2 cellular contexts compared by ENCODE assay signal in genomic region chr17:50875074-50875473, GRCh38.
TF ChIP-seq lines count a peak whose summit lies in the region.

No MANE protein-coding gene starts in this region.

TF ChIP-seq in HepG2, 621 proteins besides CTCF, POLR2A, EP300 and RAD21:
- no peak for TF ChIP-seq ARNT (IDR thresholded peaks at IDR 0.05)
- peak; percentile 92 for TF ChIP-seq HNRNPK (IDR thresholded peaks at IDR 0.05; ENCODE audit: low read depth, low read length, poor library complexity, severe bottlenecking)
- TF ChIP-seq ZNF333 (CRISPR knock-in tag; IDR thresholded peaks at IDR 0.05; ENCODE audit: borderline replicate concordance), result no peak
- no peak for TF ChIP-seq XBP1 (CRISPR knock-in tag; IDR thresholded peaks at IDR 0.05)
- TF ChIP-seq ZNF44 (CRISPR knock-in tag; IDR thresholded peaks at IDR 0.05), result no peak
- no peak for TF ChIP-seq ZNF605 (CRISPR knock-in tag; IDR thresholded peaks at IDR 0.05)
- TF ChIP-seq PCBP1 (IDR thresholded peaks at IDR 0.05; ENCODE audit: borderline replicate concordance, low read depth, low read length), result 0 out of 2 replicates have a peak, but pooled peaks have one; percentile 53
- TF ChIP-seq, protein P1, sequence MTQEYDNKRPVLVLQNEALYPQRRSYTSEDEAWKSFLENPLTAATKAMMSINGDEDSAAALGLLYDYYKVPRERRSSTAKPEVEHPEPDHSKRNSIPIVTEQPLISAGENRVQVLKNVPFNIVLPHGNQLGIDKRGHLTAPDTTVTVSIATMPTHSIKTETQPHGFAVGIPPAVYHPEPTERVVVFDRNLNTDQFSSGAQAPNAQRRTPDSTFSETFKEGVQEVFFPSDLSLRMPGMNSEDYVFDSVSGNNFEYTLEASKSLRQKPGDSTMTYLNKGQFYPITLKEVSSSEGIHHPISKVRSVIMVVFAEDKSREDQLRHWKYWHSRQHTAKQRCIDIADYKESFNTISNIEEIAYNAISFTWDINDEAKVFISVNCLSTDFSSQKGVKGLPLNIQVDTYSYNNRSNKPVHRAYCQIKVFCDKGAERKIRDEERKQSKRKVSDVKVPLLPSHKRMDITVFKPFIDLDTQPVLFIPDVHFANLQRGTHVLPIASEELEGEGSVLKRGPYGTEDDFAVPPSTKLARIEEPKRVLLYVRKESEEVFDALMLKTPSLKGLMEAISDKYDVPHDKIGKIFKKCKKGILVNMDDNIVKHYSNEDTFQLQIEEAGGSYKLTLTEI (CRISPR knock-in tag; conservative IDR thresholded peaks at IDR 0.05), result no peak
- TF ChIP-seq AHR (CRISPR knock-in tag; IDR thresholded peaks at IDR 0.05), result no peak
- no peak for TF ChIP-seq ZFP36L1 (CRISPR knock-in tag; IDR thresholded peaks at IDR 0.05)
- TF ChIP-seq ZNF260 (CRISPR knock-in tag; IDR thresholded peaks at IDR 0.05; ENCODE audit: borderline replicate concordance, low read depth), result no peak
- no peak for TF ChIP-seq ZNF264 (CRISPR knock-in tag; IDR thresholded peaks at IDR 0.05)
- TF ChIP-seq ZKSCAN5 (CRISPR knock-in tag; IDR thresholded peaks at IDR 0.05), result no peak
- no peak for TF ChIP-seq ZNF772 (CRISPR knock-in tag; IDR thresholded peaks at IDR 0.05)

TF ChIP-seq in K562, 482 proteins besides CTCF, POLR2A, EP300 and RAD21:
- TF ChIP-seq PCBP1 (IDR thresholded peaks at IDR 0.05; ENCODE audit: low read depth, low read length, poor library complexity, severe bottlenecking), result peak; percentile 29
- TF ChIP-seq HNRNPK (IDR thresholded peaks at IDR 0.05; ENCODE audit: low read depth, low read length, poor library complexity, severe bottlenecking), result peak; percentile 28
- TF ChIP-seq, protein P2, sequence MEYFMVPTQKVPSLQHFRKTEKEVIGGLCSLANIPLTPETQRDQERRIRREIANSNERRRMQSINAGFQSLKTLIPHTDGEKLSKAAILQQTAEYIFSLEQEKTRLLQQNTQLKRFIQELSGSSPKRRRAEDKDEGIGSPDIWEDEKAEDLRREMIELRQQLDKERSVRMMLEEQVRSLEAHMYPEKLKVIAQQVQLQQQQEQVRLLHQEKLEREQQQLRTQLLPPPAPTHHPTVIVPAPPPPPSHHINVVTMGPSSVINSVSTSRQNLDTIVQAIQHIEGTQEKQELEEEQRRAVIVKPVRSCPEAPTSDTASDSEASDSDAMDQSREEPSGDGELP (CRISPR knock-in tag; IDR thresholded peaks at IDR 0.05; ENCODE audit: borderline replicate concordance), result no peak
- TF ChIP-seq PCBP2 (IDR thresholded peaks at IDR 0.05; ENCODE audit: low read depth, low read length, poor library complexity, severe bottlenecking), result peak; percentile 76
- no peak for TF ChIP-seq MNT (conservative IDR thresholded peaks at IDR 0.05)
